ENCODE assay signal across 1 cellular context in the genomic region with DNA sequence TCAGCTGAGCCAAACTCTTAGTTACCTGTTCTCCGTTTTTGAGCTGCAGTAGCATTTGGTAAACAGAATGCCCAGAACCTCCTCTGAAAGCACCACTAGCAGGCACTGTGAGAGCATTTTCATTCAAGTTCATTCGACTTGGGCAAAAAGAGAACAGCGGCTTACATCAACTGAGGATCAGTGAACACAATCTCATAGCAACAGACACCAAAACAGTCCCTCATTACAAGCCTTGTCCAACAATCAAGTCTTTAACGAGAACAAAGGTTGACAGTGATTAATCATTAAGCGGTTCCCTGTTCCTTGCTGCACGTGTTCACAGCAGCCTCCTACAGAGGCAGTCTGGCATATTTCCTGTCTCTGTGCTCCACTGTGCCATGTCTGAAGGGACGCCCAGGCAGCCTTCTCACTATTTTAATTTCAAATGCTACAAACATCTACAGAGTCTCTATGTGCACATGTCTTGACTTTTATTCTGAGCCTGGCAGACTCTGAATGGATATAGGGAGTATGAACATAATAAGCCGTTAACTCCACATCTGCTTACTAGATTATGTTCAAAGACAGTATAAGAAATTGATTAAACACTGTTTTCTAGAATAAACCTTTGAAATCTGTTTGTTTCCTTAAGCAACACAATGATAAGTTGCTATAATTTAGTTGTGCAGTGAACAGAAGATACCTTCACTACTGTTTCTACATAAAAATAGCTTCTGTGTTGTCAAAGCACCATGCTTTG.
TF ChIP-seq lines count a peak whose summit lies in the region.

No MANE protein-coding gene starts in this region.

TF ChIP-seq in H1, 55 proteins besides CTCF, POLR2A, EP300 and RAD21 (continued from another document):
- TF ChIP-seq KDM4A (IDR thresholded peaks at IDR 0.05; ENCODE audit: low read depth, low read length, severe bottlenecking) = no peak
- TF ChIP-seq RNF2 (IDR thresholded peaks at IDR 0.05; ENCODE audit: borderline replicate concordance, low read depth, low read length, missing control alignments, poor library complexity, severe bottlenecking) = no peak
- TF ChIP-seq POLR2AphosphoS5 (IDR thresholded peaks at IDR 0.05; ENCODE audit: low read depth, low read length) = no peak
- TF ChIP-seq GABPA (IDR thresholded peaks at IDR 0.05; ENCODE audit: borderline replicate concordance, insufficient read depth, low read length) = no peak
- TF ChIP-seq YY1 (IDR thresholded peaks at IDR 0.05; ENCODE audit: low read depth, low read length) = no peak
